10 cellular contexts compared by ENCODE assay signal in genomic region chr15:91263632-91264477, GRCh38.
DNase-seq lines count a peak whose midpoint lies in the region; ATAC-seq and TF ChIP-seq lines count a peak whose summit lies in the region.
"Had no signal": no experiment of that assay in that cellular context is flagged by ENCODE, and none has a peak within 500 bp of the region (broad histone marks: within the 10 kb centered on the region; RNA-seq: fewer than 3 reads in every experiment).

No MANE protein-coding gene starts in this region.

- WGBS in aorta, 2 donors = 15 to 18% methylated on average over 15 of the region's 15 CpGs

- intact Hi-C loops in aorta (cut with DNase I) = no loop called here

- H3K27ac ChIP-seq in aorta (ENCODE audit: low read depth in 1 of 2, low read length in 2 of 2) = peak overlapping the region in 1 of 2 donors; percentile 88

- DNase-seq in SIG-M5 treated with dmso at 0.1 percent for 504 hours (lab: John Stamatoyannopoulos, UW; ENCODE audit: unreplicated experiment) (peak; percentile 26), SIG-M5 (lab: John Stamatoyannopoulos, UW) (no peak), fibroblast of mammary gland (ENCODE audit: low read depth) (peak; percentile 54), myocyte (ENCODE audit: low read depth) (peak; percentile 15), aorta (peak; percentile 74 to 83), HUDEP-2 (lab: John Stamatoyannopoulos, UW; ENCODE audit: unreplicated experiment in 76 of 76) (no peak)
- DNase-seq in activated naive CD4-positive, alpha-beta T cell treated with Interleukin-2 at 50 U/mL for 16 hours = no peak
- DNase-seq in stimulated activated CD4-positive, alpha-beta T cell treated with anti-CD3 and anti-CD28 coated beads, Interleukin-2, amount 100 ng/mL, for 24 hours = no peak
- DNase-seq: 8988T, kidney had no signal

- no peaks in the 10 kb centered on the region for H3K27me3 ChIP-seq in aorta (ENCODE audit: control insufficient read depth in 1 of 2, insufficient read depth in 2 of 2, low read length in 1 of 2)

- H3K36me3 ChIP-seq in aorta (ENCODE audit: control insufficient read depth in 1 of 2, insufficient read depth in 2 of 2, low read length in 1 of 2) = no peaks in the 10 kb centered on the region

- ATAC-seq in aorta (ENCODE audit: low FRiP score) = peak; percentile 81

- H3K4me3 ChIP-seq in fibroblast of mammary gland (ENCODE audit: control insufficient read depth, low read depth, low read length) (no peak overlapping the region), aorta (ENCODE audit: low read length in 2 of 2) (peak overlapping the region; percentile 22 to 43)

- no peak for TF ChIP-seq CTCF in fibroblast of mammary gland (conservative IDR thresholded peaks at IDR 0.05; ENCODE audit: control insufficient read depth, insufficient read depth, low read depth, low read length)

- peaks cover 4 to 5% of the 10 kb centered on the region in 2 donors for H3K4me1 ChIP-seq in aorta (ENCODE audit: control insufficient read depth in 1 of 2, insufficient read depth in 2 of 2, low read length in 2 of 2)

- H3K9me3 ChIP-seq in aorta (ENCODE audit: control insufficient read depth, low read length) = no peaks in the 10 kb centered on the region

Comparison
In these comparisons a context has a peak if more than half of its experiments do, and no peak if none do; other contexts are left out.
1. DNase-seq: peak in SIG-M5 treated with dmso at 0.1 percent for 504 hours (single experiment), fibroblast of mammary gland (single experiment), myocyte (single experiment) and aorta (2 of 2); none in SIG-M5 (single experiment), activated naive CD4-positive, alpha-beta T cell treated with Interleukin-2 at 50 U/mL for 16 hours (single experiment), HUDEP-2 (0 of 76) and stimulated activated CD4-positive, alpha-beta T cell treated with anti-CD3 and anti-CD28 coated beads, Interleukin-2, amount 100 ng/mL, for 24 hours (0 of 2).